ENCODE assay signal across 1 cellular context in the genomic region with DNA sequence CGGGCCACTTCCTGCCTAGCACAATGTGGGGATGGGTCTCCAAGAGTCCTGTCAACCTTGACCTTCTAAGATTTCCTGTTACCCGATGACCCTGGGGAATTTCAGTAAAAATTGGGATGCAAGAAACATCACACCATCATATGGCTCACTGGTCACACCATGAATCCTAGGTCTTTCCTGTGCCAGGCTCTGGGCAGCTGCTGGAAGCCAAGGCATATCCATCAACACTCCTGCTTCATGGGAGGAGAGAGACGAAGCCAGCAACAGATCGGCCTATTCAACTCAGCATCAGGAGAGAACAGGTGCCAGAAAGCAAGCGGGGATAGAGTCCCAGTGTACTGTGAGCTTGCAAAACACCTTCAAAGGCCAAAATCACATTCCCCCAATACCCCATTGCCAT.
TF ChIP-seq lines count a peak whose summit lies in the region.

No MANE protein-coding gene starts in this region.

TF ChIP-seq in H1, 55 proteins besides CTCF, POLR2A, EP300 and RAD21 (continued from another document):
- TF ChIP-seq, protein P1, sequence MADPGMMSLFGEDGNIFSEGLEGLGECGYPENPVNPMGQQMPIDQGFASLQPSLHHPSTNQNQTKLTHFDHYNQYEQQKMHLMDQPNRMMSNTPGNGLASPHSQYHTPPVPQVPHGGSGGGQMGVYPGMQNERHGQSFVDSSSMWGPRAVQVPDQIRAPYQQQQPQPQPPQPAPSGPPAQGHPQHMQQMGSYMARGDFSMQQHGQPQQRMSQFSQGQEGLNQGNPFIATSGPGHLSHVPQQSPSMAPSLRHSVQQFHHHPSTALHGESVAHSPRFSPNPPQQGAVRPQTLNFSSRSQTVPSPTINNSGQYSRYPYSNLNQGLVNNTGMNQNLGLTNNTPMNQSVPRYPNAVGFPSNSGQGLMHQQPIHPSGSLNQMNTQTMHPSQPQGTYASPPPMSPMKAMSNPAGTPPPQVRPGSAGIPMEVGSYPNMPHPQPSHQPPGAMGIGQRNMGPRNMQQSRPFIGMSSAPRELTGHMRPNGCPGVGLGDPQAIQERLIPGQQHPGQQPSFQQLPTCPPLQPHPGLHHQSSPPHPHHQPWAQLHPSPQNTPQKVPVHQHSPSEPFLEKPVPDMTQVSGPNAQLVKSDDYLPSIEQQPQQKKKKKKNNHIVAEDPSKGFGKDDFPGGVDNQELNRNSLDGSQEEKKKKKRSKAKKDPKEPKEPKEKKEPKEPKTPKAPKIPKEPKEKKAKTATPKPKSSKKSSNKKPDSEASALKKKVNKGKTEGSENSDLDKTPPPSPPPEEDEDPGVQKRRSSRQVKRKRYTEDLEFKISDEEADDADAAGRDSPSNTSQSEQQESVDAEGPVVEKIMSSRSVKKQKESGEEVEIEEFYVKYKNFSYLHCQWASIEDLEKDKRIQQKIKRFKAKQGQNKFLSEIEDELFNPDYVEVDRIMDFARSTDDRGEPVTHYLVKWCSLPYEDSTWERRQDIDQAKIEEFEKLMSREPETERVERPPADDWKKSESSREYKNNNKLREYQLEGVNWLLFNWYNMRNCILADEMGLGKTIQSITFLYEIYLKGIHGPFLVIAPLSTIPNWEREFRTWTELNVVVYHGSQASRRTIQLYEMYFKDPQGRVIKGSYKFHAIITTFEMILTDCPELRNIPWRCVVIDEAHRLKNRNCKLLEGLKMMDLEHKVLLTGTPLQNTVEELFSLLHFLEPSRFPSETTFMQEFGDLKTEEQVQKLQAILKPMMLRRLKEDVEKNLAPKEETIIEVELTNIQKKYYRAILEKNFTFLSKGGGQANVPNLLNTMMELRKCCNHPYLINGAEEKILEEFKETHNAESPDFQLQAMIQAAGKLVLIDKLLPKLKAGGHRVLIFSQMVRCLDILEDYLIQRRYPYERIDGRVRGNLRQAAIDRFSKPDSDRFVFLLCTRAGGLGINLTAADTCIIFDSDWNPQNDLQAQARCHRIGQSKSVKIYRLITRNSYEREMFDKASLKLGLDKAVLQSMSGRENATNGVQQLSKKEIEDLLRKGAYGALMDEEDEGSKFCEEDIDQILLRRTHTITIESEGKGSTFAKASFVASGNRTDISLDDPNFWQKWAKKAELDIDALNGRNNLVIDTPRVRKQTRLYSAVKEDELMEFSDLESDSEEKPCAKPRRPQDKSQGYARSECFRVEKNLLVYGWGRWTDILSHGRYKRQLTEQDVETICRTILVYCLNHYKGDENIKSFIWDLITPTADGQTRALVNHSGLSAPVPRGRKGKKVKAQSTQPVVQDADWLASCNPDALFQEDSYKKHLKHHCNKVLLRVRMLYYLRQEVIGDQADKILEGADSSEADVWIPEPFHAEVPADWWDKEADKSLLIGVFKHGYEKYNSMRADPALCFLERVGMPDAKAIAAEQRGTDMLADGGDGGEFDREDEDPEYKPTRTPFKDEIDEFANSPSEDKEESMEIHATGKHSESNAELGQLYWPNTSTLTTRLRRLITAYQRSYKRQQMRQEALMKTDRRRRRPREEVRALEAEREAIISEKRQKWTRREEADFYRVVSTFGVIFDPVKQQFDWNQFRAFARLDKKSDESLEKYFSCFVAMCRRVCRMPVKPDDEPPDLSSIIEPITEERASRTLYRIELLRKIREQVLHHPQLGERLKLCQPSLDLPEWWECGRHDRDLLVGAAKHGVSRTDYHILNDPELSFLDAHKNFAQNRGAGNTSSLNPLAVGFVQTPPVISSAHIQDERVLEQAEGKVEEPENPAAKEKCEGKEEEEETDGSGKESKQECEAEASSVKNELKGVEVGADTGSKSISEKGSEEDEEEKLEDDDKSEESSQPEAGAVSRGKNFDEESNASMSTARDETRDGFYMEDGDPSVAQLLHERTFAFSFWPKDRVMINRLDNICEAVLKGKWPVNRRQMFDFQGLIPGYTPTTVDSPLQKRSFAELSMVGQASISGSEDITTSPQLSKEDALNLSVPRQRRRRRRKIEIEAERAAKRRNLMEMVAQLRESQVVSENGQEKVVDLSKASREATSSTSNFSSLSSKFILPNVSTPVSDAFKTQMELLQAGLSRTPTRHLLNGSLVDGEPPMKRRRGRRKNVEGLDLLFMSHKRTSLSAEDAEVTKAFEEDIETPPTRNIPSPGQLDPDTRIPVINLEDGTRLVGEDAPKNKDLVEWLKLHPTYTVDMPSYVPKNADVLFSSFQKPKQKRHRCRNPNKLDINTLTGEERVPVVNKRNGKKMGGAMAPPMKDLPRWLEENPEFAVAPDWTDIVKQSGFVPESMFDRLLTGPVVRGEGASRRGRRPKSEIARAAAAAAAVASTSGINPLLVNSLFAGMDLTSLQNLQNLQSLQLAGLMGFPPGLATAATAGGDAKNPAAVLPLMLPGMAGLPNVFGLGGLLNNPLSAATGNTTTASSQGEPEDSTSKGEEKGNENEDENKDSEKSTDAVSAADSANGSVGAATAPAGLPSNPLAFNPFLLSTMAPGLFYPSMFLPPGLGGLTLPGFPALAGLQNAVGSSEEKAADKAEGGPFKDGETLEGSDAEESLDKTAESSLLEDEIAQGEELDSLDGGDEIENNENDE (IDR thresholded peaks at IDR 0.05; ENCODE audit: insufficient replicate concordance, low read length): no peak
- TF ChIP-seq RNF2 (IDR thresholded peaks at IDR 0.05; ENCODE audit: borderline replicate concordance, low read depth, low read length, missing control alignments, poor library complexity, severe bottlenecking) (no peak), KDM4A (IDR thresholded peaks at IDR 0.05; ENCODE audit: low read depth, low read length, severe bottlenecking) (no peak), TAF1 (IDR thresholded peaks at IDR 0.05; ENCODE audit: low read depth, low read length) (no peak)
